16 cellular contexts compared by ENCODE assay signal in genomic region chr14:38391334-38391733, GRCh38.
DNase-seq lines count a peak whose midpoint lies in the region; ATAC-seq and TF ChIP-seq lines count a peak whose summit lies in the region.
"Had no signal": no experiment of that assay in that cellular context is flagged by ENCODE, and none has a peak within 500 bp of the region (broad histone marks: within the 10 kb centered on the region; RNA-seq: fewer than 3 reads in every experiment).

No MANE protein-coding gene starts in this region.

- no peaks in the 10 kb centered on the region for H3K36me3 Mint-ChIP-seq in activated CD8-positive, alpha-beta T cell treated with anti-CD3 and anti-CD28 coated beads for 36 hours (ENCODE audit: low read depth)
- H3K36me3 Mint-ChIP-seq: activated naive CD8-positive, alpha-beta T cell had no signal

- no peak overlapping the region for H3K27ac Mint-ChIP-seq in activated CD8-positive, alpha-beta T cell treated with anti-CD3 and anti-CD28 coated beads for 36 hours
- H3K27ac Mint-ChIP-seq: activated naive CD8-positive, alpha-beta T cell had no signal

- no peak overlapping the region for H3K4me3 ChIP-seq in cardiac fibroblast (replicated peaks in 1 of 2; ENCODE audit: low read depth in 2 of 2, low read length in 2 of 2)

- no peak for TF ChIP-seq CTCF in cardiac fibroblast (IDR thresholded peaks at IDR 0.05; ENCODE audit: low read depth, low read length)
- no peak for TF ChIP-seq CTCF in activated CD8-positive, alpha-beta T cell treated with anti-CD3 and anti-CD28 coated beads for 36 hours (IDR thresholded peaks at IDR 0.05)

- CTCF ChIA-PET in activated CD8-positive, alpha-beta T cell treated with anti-CD3 and anti-CD28 coated beads for 36 hours (lab: Charles Lee), result interaction anchor here (1.6 kb wide), 1 partner anchor 8 kb away, joined by 6 read pairs; no protein-coding TSS in a partner anchor

- DNase-seq in GM04503 (ENCODE audit: low read depth) (peak; percentile 21), HT1080 (ENCODE audit: low read depth) (peak; percentile 35), cardiac fibroblast (ENCODE audit: low read depth in 2 of 2) (peak; percentile 64 to 79), lung microvascular endothelial cell (ENCODE audit: low read depth in 2 of 2) (peak; percentile 90 to 93), D341Med (ENCODE audit: low spot score) (no peak)
- DNase-seq in activated CD8-positive, alpha-beta T cell treated with anti-CD3 and anti-CD28 coated beads for 36 hours, result no peak
- DNase-seq: activated CD4-positive, alpha-beta T cell treated with anti-CD3 and anti-CD28 coated beads for 4 hours; activated T-cell treated with anti-CD3 and anti-CD28 coated beads, Interleukin-2, amount 50 U/mL, for 1 hour; hippocampal formation; left cardiac atrium; NCI-H2171; NK-92 treated with Interleukin-12 subunit alpha and Interleukin-12 subunit beta, amount 100 ng/mL, for 24 hours; SHP77 had no signal

- intact Hi-C loops in activated CD8-positive, alpha-beta T cell treated with anti-CD3 and anti-CD28 coated beads for 36 hours (cut with micrococcal nuclease), result no loop called here

- POLR2A ChIA-PET in activated CD8-positive, alpha-beta T cell treated with anti-CD3 and anti-CD28 coated beads for 36 hours (lab: Charles Lee), result no interaction called here

- H3K4me1 Mint-ChIP-seq in activated CD8-positive, alpha-beta T cell treated with anti-CD3 and anti-CD28 coated beads for 36 hours (ENCODE audit: low read depth), result no peaks in the 10 kb centered on the region

- ATAC-seq in HG03469 (IDR thresholded peaks at IDR 0.05; ENCODE audit: unreplicated experiment) (no peak), GM18858 (IDR thresholded peaks at IDR 0.05; ENCODE audit: unreplicated experiment) (no peak)
- no peak for ATAC-seq in activated CD8-positive, alpha-beta T cell treated with anti-CD3 and anti-CD28 coated beads for 36 hours
- ATAC-seq: left cardiac atrium had no signal

- H3K27me3 Mint-ChIP-seq in activated CD8-positive, alpha-beta T cell treated with anti-CD3 and anti-CD28 coated beads for 36 hours, result no peaks in the 10 kb centered on the region

- H3K4me3 Mint-ChIP-seq in activated CD8-positive, alpha-beta T cell treated with anti-CD3 and anti-CD28 coated beads for 36 hours, result no peak overlapping the region
- H3K4me3 Mint-ChIP-seq: activated naive CD8-positive, alpha-beta T cell had no signal

- H3K9me3 Mint-ChIP-seq in activated CD8-positive, alpha-beta T cell treated with anti-CD3 and anti-CD28 coated beads for 36 hours, result no peaks in the 10 kb centered on the region

Comparison
In these comparisons a context has a peak if more than half of its experiments do, and no peak if none do; other contexts are left out.
1. DNase-seq: peak in GM04503 (single experiment), HT1080 (single experiment), cardiac fibroblast (2 of 2) and lung microvascular endothelial cell (2 of 2); none in activated CD8-positive, alpha-beta T cell treated with anti-CD3 and anti-CD28 coated beads for 36 hours (single experiment) and D341Med (single experiment).